Comparison of ENCODE assay signal across 21 cellular contexts in the genomic region with DNA sequence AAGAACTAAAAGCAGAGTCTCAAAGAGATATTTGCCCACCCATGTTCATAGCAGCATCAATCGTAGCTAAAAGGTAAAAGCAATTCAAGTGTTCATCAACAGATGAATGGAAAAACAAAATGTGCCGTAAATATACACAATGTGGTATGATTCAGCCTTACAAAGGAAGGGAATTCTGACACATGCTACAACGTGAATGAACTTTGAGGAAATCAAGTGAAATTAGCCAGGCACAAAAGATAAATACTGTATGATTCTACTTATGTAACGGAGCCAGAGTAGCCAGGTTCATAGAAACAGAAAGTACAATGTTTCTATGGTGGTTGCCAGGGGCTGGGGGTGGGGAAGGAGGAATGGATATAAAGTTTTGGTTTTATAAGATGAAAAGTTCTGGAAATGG. TPM values are rescaled to one million over a fixed set of nuclear protein-coding genes. Genes with fewer than 3 reads are reported as not detected.
DNase-seq lines count a peak whose midpoint lies in the region; TF ChIP-seq lines count a peak whose summit lies in the region.
"Had no signal": no experiment of that assay in that cellular context is flagged by ENCODE, and none has a peak within 500 bp of the region (broad histone marks: within the 10 kb centered on the region; RNA-seq: fewer than 3 reads in every experiment).

No MANE protein-coding gene starts in this region.

- H3K27ac ChIP-seq in sigmoid colon = peak overlapping the region; percentile 37 to 68 (median 60)
- H3K27ac ChIP-seq: psoas muscle had no signal

- peak overlapping the region; percentile 63 for H3K27ac Mint-ChIP-seq in MCF 10A (ENCODE audit: low read depth, unreplicated experiment)
- H3K27ac Mint-ChIP-seq: activated naive CD4-positive, alpha-beta T cell treated with anti-CD3 and anti-CD28 coated beads, Interleukin-2, amount 50 U/mL, for 72 hours; CD8-positive, alpha-beta T cell; GM23338; T-helper 2 cell treated with Interferon-gamma antibody and Interleukin-4, amounts not matched to agents 5 μg/mL and 100 μg/mL, for 36 hours had no signal

- CTCF ChIA-PET in MCF 10A (lab: Yijun Ruan, JAX) = interaction anchor here (1.9 kb wide), 1 partner anchor 64 kb away, joined by 11 read pairs; no protein-coding TSS in a partner anchor

- peaks cover 9% of the 10 kb centered on the region for H3K4me1 Mint-ChIP-seq in MCF 10A (ENCODE audit: insufficient read depth, unreplicated experiment)
- H3K4me1 Mint-ChIP-seq: naive B cell had no signal

- DNase-seq in EH (ENCODE audit: low read depth) (peak; percentile 27), MCF 10A (ENCODE audit: unreplicated experiment) (no peak), fibroblast of gingiva (ENCODE audit: low read depth) (peak; percentile 23), sigmoid colon (no peak), NCI-H526 treated with DMSO at 0.1 percent for 48 hours (lab: John Stamatoyannopoulos, UW) (no peak), EL (no peak)
- no peak for DNase-seq in activated T-cell treated with anti-CD3 and anti-CD28 coated beads, Interleukin-2, amount 50 U/mL, for 1 hour
- DNase-seq in stimulated activated CD4-positive, alpha-beta T cell treated with anti-CD3 and anti-CD28 coated beads, Interleukin-15, amount 100 ng/mL, for 24 hours = no peak
- DNase-seq: activated CD4-positive, alpha-beta T cell treated with anti-CD3 and anti-CD28 coated beads for 4 hours; activated T-cell treated with anti-CD3 and anti-CD28 coated beads for 4 hours; CD8-positive, alpha-beta T cell; cerebellar nuclear complex; erythroblast; left ventricle myocardium superior; naive B cell; NCI-H1436 treated with DMSO at 0.1 percent for 48 hours; psoas muscle; substantia nigra had no signal

- no peaks in the 10 kb centered on the region for H3K27me3 Mint-ChIP-seq in MCF 10A (ENCODE audit: insufficient read depth, unreplicated experiment)

- no peaks in the 10 kb centered on the region for H3K27me3 ChIP-seq in sigmoid colon

- peak in 1 of 4 donors; percentile 7 for TF ChIP-seq EP300 in sigmoid colon (IDR thresholded peaks at IDR 0.05)

- no peak for TF ChIP-seq CTCF in MCF 10A (IDR thresholded peaks at IDR 0.05; ENCODE audit: unreplicated experiment)
- no peak for TF ChIP-seq CTCF in sigmoid colon (IDR thresholded peaks at IDR 0.05)

- H3K9me3 Mint-ChIP-seq in MCF 10A (ENCODE audit: unreplicated experiment) = no peaks in the 10 kb centered on the region
- H3K9me3 Mint-ChIP-seq: activated naive CD4-positive, alpha-beta T cell treated with anti-CD3 and anti-CD28 coated beads, Interleukin-2, amount 50 U/mL, for 72 hours; CD8-positive, alpha-beta T cell; GM23338; naive B cell; T-helper 2 cell treated with Interferon-gamma antibody and Interleukin-4, amounts not matched to agents 5 μg/mL and 100 μg/mL, for 36 hours had no signal

- BruUV-seq in MCF 10A (replicated peaks; lab: Mats Ljungman, UMichigan) = no TSS peak

- H3K4me3 ChIP-seq in sigmoid colon = no peak overlapping the region
- H3K4me3 ChIP-seq: GM23338, psoas muscle had no signal

- H3K4me1 ChIP-seq in sigmoid colon = peaks cover 0 to 46% (median 44%) of the 10 kb centered on the region in 4 donors
- H3K4me1 ChIP-seq: psoas muscle had no signal

- no peaks in the 10 kb centered on the region for H3K36me3 ChIP-seq in sigmoid colon

- WGBS in sigmoid colon, 2 donors = 61 to 62% methylated on average over 4 of the region's 4 CpGs

- no peaks in the 10 kb centered on the region for H3K9me3 ChIP-seq in sigmoid colon

- H3K4me3 Mint-ChIP-seq in MCF 10A (ENCODE audit: unreplicated experiment) = no peak overlapping the region
- H3K4me3 Mint-ChIP-seq: CD8-positive, alpha-beta T cell; GM23338; naive B cell; T-helper 2 cell treated with Interferon-gamma antibody and Interleukin-4, amounts not matched to agents 5 μg/mL and 100 μg/mL, for 36 hours had no signal

- no peak for TF ChIP-seq POLR2A in sigmoid colon (IDR thresholded peaks at IDR 0.05)

- intact Hi-C loops in MCF 10A (cut with micrococcal nuclease) (no loop called here), sigmoid colon (cut with DNase I) (no loop called here)

- no peaks in the 10 kb centered on the region for H3K36me3 Mint-ChIP-seq in MCF 10A (ENCODE audit: insufficient read depth, unreplicated experiment)
- H3K36me3 Mint-ChIP-seq: activated naive CD4-positive, alpha-beta T cell treated with anti-CD3 and anti-CD28 coated beads, Interleukin-2, amount 50 U/mL, for 72 hours; CD8-positive, alpha-beta T cell; naive B cell had no signal

- POLR2A ChIA-PET in MCF 10A (lab: Yijun Ruan, JAX) = interaction anchor here (0.7 to 1.7 kb wide), 4 partner anchors 10 to 213 kb away, joined by 3 to 7 read pairs (median 4); no protein-coding TSS in a partner anchor

RNA-seq across cellular contexts. Expression of a gene that starts 57.8 kb away (rescaled TPM):
- total RNA-seq in MCF 10A (2022) = not detected in 2 replicates
- total RNA-seq in sigmoid colon = 1 to 10 TPM in 3 of 4 donors, not detected in 1; 3.6 to 5.4 (median 4.6) TPM
- polyA plus RNA-seq in sigmoid colon = 1 to 10 TPM in 2 of 3 donors, not detected in 1; 1.8 to 5.5 TPM
- total RNA-seq: activated naive CD4-positive, alpha-beta T cell treated with anti-CD3 and anti-CD28 coated beads, Interleukin-2, amount 50 U/mL, for 72 hours had no signal

Comparison
In these comparisons a context has a peak if more than half of its experiments do, and no peak if none do; other contexts are left out.
1. DNase-seq: peak in EH (single experiment) and fibroblast of gingiva (single experiment); none in MCF 10A (single experiment), sigmoid colon (single experiment), NCI-H526 treated with DMSO at 0.1 percent for 48 hours (single experiment), EL (single experiment), activated T-cell treated with anti-CD3 and anti-CD28 coated beads, Interleukin-2, amount 50 U/mL, for 1 hour (single experiment) and stimulated activated CD4-positive, alpha-beta T cell treated with anti-CD3 and anti-CD28 coated beads, Interleukin-15, amount 100 ng/mL, for 24 hours (single experiment).